ENCODE assay signal across 8 cellular contexts in genomic region chr19:1811942-1812425, GRCh38. TPM values are rescaled to one million over a fixed set of nuclear protein-coding genes. Genes with fewer than 3 reads are reported as not detected.
DNase-seq lines count a peak whose midpoint lies in the region; ATAC-seq and TF ChIP-seq lines count a peak whose summit lies in the region.

TSS of gene ATP8B3 (minus strand) at chr19:1812276. CDS start at chr19:1811736, 540 bp downstream.

- H3K36me3 ChIP-seq in MM.1S (replicated peaks; ENCODE audit: insufficient read depth, low read length) (peaks cover 4% of the 10 kb centered on the region; the same call in 1 of the 2 replicates), muscle layer of colon (ENCODE audit: insufficient read depth, low read length) (peaks cover 4% of the 10 kb centered on the region)

- H2AFZ ChIP-seq in MM.1S (ENCODE audit: low read length), result peak within 1 kb of the TSS; percentile 95

- H3K27ac Mint-ChIP-seq in Calu3 (ENCODE audit: unreplicated experiment), result peak within 1 kb of the TSS; percentile 87

- DNase-seq in Calu3 (peak; percentile 36), MM.1S (no peak), left colon (no peak), HCEC 1CT (no peak)
- peak; percentile 34 for DNase-seq in central memory CD4-positive, alpha-beta T cell
- no peak for DNase-seq in NK-92 treated with Interleukin-12 subunit alpha and Interleukin-12 subunit beta, amount 100 ng/mL, for 24 hours (lab: John Stamatoyannopoulos, UW)

- H3K4me3 Mint-ChIP-seq in Calu3 (ENCODE audit: low read depth, unreplicated experiment), result peak within 1 kb of the TSS; percentile 89

- no peaks in the 10 kb centered on the region for H3K9me2 ChIP-seq in MM.1S (replicated peaks; ENCODE audit: insufficient read depth, low read length)

- peak within 1 kb of the TSS; percentile 100 for H3K4me2 ChIP-seq in MM.1S (ENCODE audit: low read depth, low read length)

- no TSS peak for BruUV-seq in Calu3 (replicated peaks; lab: Mats Ljungman, UMichigan)

- ATAC-seq in GM21390 (IDR thresholded peaks at IDR 0.05; ENCODE audit: unreplicated experiment) (peak; percentile 22), left colon (no peak)

- H3K36me3 Mint-ChIP-seq in Calu3 (ENCODE audit: insufficient read depth, unreplicated experiment), result peaks cover 31% of the 10 kb centered on the region

- H3K9ac ChIP-seq in MM.1S (ENCODE audit: low read length) (peak within 1 kb of the TSS; percentile 31; the same call in 1 of the 2 replicates), muscle layer of colon (ENCODE audit: low read length) (peak within 1 kb of the TSS; percentile 9)

- H3K27me3 ChIP-seq in MM.1S (replicated peaks; ENCODE audit: insufficient read depth, low read length), result peaks cover 46% of the 10 kb centered on the region
- H3K27me3 ChIP-seq in muscle layer of colon (ENCODE audit: control insufficient read depth in 1 of 2, insufficient read depth in 2 of 2, low read length in 2 of 2), result no peaks in the 10 kb centered on the region

- H3K4me1 ChIP-seq in MM.1S (ENCODE audit: low read length), result peaks cover 7% of the 10 kb centered on the region
- H3K4me1 ChIP-seq in muscle layer of colon (ENCODE audit: insufficient read depth, low read length), result peaks cover 9% of the 10 kb centered on the region

- no peaks in the 10 kb centered on the region; the same call in 1 of the 2 replicates for H3F3A ChIP-seq in MM.1S (ENCODE audit: insufficient read depth, low read length)

- TF ChIP-seq CTCF in Calu3 (IDR thresholded peaks at IDR 0.05; ENCODE audit: unreplicated experiment) (no peak), MM.1S (IDR thresholded peaks at IDR 0.05; ENCODE audit: low read length) (peak; percentile 22)

- CTCF ChIA-PET in Calu3 (lab: Charles Lee), result interaction anchor here (0.8 kb wide), 1 partner anchor 18 kb away, joined by 3 read pairs; no protein-coding TSS in a partner anchor

- H3K9me3 Mint-ChIP-seq in Calu3 (ENCODE audit: low read depth, unreplicated experiment), result no peaks in the 10 kb centered on the region

- H3K9me3 ChIP-seq in MM.1S (replicated peaks; ENCODE audit: insufficient read depth, low read length) (no peaks in the 10 kb centered on the region), muscle layer of colon (ENCODE audit: low read length) (no peaks in the 10 kb centered on the region)

- H3K4me3 ChIP-seq in MM.1S (ENCODE audit: low read length), result peak within 1 kb of the TSS; percentile 81
- peak within 1 kb of the TSS; percentile 40 to 74 for H3K4me3 ChIP-seq in muscle layer of colon (ENCODE audit: low read depth in 1 of 2, low read length in 2 of 2)

- no peaks in the 10 kb centered on the region for H3K79me2 ChIP-seq in MM.1S (ENCODE audit: low read length)

- intact Hi-C loops in Calu3 (cut with micrococcal nuclease; ENCODE audit: unreplicated experiment), result no loop called here
- intact Hi-C loops in left colon (cut with DNase I, micrococcal nuclease), result no loop called here

- H3K27ac ChIP-seq in MM.1S (ENCODE audit: low read length), result no peak within 1 kb of the TSS; the same call in 1 of the 2 replicates
- peak within 1 kb of the TSS; percentile 56 for H3K27ac ChIP-seq in muscle layer of colon (ENCODE audit: low read depth, low read length)

- peaks cover 23% of the 10 kb centered on the region for H3K4me1 Mint-ChIP-seq in Calu3 (ENCODE audit: low read depth, unreplicated experiment)

- no peaks in the 10 kb centered on the region for H4K20me1 ChIP-seq in MM.1S (ENCODE audit: insufficient read depth, low read length)

- no peaks in the 10 kb centered on the region for H3K27me3 Mint-ChIP-seq in Calu3 (ENCODE audit: unreplicated experiment)

RNA-seq across cellular contexts. Expression of gene ATP8B3, which starts in this region (rescaled TPM):
- total RNA-seq in Calu3 (2022), result 5.9 and 6.7 TPM in 2 replicates
- under 1 TPM; 0.52 to 0.84 TPM for total RNA-seq in left colon

Comparison
In these comparisons a context has a peak if more than half of its experiments do, and no peak if none do; other contexts are left out.
1. DNase-seq: peak in Calu3 (single experiment) and central memory CD4-positive, alpha-beta T cell (single experiment); none in MM.1S (single experiment), left colon (0 of 2), HCEC 1CT (single experiment) and NK-92 treated with Interleukin-12 subunit alpha and Interleukin-12 subunit beta, amount 100 ng/mL, for 24 hours (single experiment).